ENCODE assay signal across 10 cellular contexts in genomic region chr3:177427540-177427939, GRCh38.
DNase-seq lines count a peak whose midpoint lies in the region; ATAC-seq and TF ChIP-seq lines count a peak whose summit lies in the region.
"Had no signal": no experiment of that assay in that cellular context is flagged by ENCODE, and none has a peak within 500 bp of the region (broad histone marks: within the 10 kb centered on the region; RNA-seq: fewer than 3 reads in every experiment).

No MANE protein-coding gene starts in this region.

- H3K14ac ChIP-seq in mesenchymal stem cell (ENCODE audit: low read length in 2 of 2), result peak overlapping the region in 1 of 2 experiments; percentile 12

- H4K8ac ChIP-seq in mesenchymal stem cell (ENCODE audit: low read length), result no peak overlapping the region

- H2BK15ac ChIP-seq in mesenchymal stem cell (ENCODE audit: low read depth, poor library complexity, severe bottlenecking), result no peak overlapping the region

- no peak overlapping the region for H2AK5ac ChIP-seq in mesenchymal stem cell (ENCODE audit: low read length, severe bottlenecking)

- H3K36me3 ChIP-seq in SU-DHL-6 (ENCODE audit: low read length) (no peaks in the 10 kb centered on the region), mesenchymal stem cell (ENCODE audit: control insufficient read depth in 1 of 2, insufficient read depth in 2 of 2, low read depth in 1 of 2, low read length in 2 of 2) (no peaks in the 10 kb centered on the region), ovary (no peaks in the 10 kb centered on the region)

- H3K27ac ChIP-seq in SU-DHL-6 (ENCODE audit: low read depth, low read length) (peak overlapping the region; percentile 41), mesenchymal stem cell (ENCODE audit: low read length, poor library complexity, severe bottlenecking) (no peak overlapping the region), coronary artery (no peak overlapping the region), ovary (no peak overlapping the region)

- no peak overlapping the region for H2BK5ac ChIP-seq in mesenchymal stem cell (ENCODE audit: low read depth, low read length, poor library complexity, severe bottlenecking)

- H3F3A ChIP-seq in SU-DHL-6 (ENCODE audit: insufficient read depth), result no peaks in the 10 kb centered on the region

- H4K91ac ChIP-seq in mesenchymal stem cell (ENCODE audit: low read length), result no peak overlapping the region

- H3K27me3 ChIP-seq in SU-DHL-6 (ENCODE audit: low read length) (no peaks in the 10 kb centered on the region), mesenchymal stem cell (ENCODE audit: control insufficient read depth in 1 of 2, insufficient read depth in 1 of 2, low read length in 2 of 2) (no peaks in the 10 kb centered on the region), ovary (no peaks in the 10 kb centered on the region)

- intact Hi-C loops in ovary (cut with DNase I), result loop anchor here in 1 of 4 donors (10.0 kb wide), 1 partner anchor 53 kb away; no protein-coding TSS in a partner anchor

- DNase-seq in mesenchymal stem cell (peak; percentile 28), coronary artery (ENCODE audit: low spot score) (no peak), dedifferentiated amniotic fluid mesenchymal stem cell (ENCODE audit: extremely low spot score) (no peak), ovary (no peak), T-helper 9 cell (no peak)
- DNase-seq: KG1, substantia nigra had no signal

- no peak overlapping the region for H3K18ac ChIP-seq in mesenchymal stem cell (ENCODE audit: low read depth in 1 of 2, low read length in 2 of 2)

- H3K4me2 ChIP-seq in SU-DHL-6 (ENCODE audit: low read depth, low read length, poor library complexity, severe bottlenecking) (peak overlapping the region; percentile 45), mesenchymal stem cell (ENCODE audit: low read length, poor library complexity, severe bottlenecking) (no peak overlapping the region)

- 70% methylated on average over 1 of the region's 1 CpG for WGBS in mesenchymal stem cell
- 71 to 73% (median 72%) methylated on average over 1 of the region's 1 CpG for WGBS in ovary, 3 donors

- H3K79me1 ChIP-seq in mesenchymal stem cell (replicated peaks; ENCODE audit: low read length, poor library complexity, severe bottlenecking), result no peaks in the 10 kb centered on the region

- peak overlapping the region; percentile 26 for H3K9ac ChIP-seq in SU-DHL-6 (ENCODE audit: low read length)
- H3K9ac ChIP-seq in mesenchymal stem cell (ENCODE audit: low read length), result no peak overlapping the region

- H2AFZ ChIP-seq in SU-DHL-6 (ENCODE audit: low read depth, low read length, severe bottlenecking) (peak overlapping the region; percentile 77), mesenchymal stem cell (ENCODE audit: low read depth, low read length) (no peak overlapping the region)

- no peak for TF ChIP-seq EP300 in ovary (IDR thresholded peaks at IDR 0.05)

- no peaks in the 10 kb centered on the region for H3K79me2 ChIP-seq in SU-DHL-6 (ENCODE audit: insufficient read depth, low read length)

- H3K9me2 ChIP-seq in SU-DHL-6 (replicated peaks; ENCODE audit: insufficient read depth, low read length), result no peaks in the 10 kb centered on the region

- no peak for TF ChIP-seq POLR2A in ovary (IDR thresholded peaks at IDR 0.05)

- H4K20me1 ChIP-seq in SU-DHL-6 (ENCODE audit: low read depth, low read length), result no peaks in the 10 kb centered on the region

- H3K4me1 ChIP-seq in mesenchymal stem cell (ENCODE audit: control insufficient read depth, insufficient read depth, low read depth, low read length), result no peaks in the 10 kb centered on the region
- peaks cover 3% of the 10 kb centered on the region for H3K4me1 ChIP-seq in ovary (ENCODE audit: insufficient read depth)

- peak overlapping the region in 1 of 2 experiments; percentile 45 for H2BK12ac ChIP-seq in mesenchymal stem cell (ENCODE audit: low read length in 2 of 2)

- no peaks in the 10 kb centered on the region for H3K9me3 ChIP-seq in SU-DHL-6 (ENCODE audit: insufficient read depth, low read length)
- H3K9me3 ChIP-seq in mesenchymal stem cell (ENCODE audit: control insufficient read depth, low read length), result no peaks in the 10 kb centered on the region
- no peaks in the 10 kb centered on the region for H3K9me3 ChIP-seq in ovary

- ATAC-seq in GM18499 (IDR thresholded peaks at IDR 0.05; ENCODE audit: insufficient read depth, unreplicated experiment) (peak; percentile 4), HG02763 (IDR thresholded peaks at IDR 0.05; ENCODE audit: unreplicated experiment) (peak; percentile 5)

- H3K4me3 ChIP-seq in SU-DHL-6 (ENCODE audit: insufficient read depth, low read length, poor library complexity, severe bottlenecking) (no peak overlapping the region), mesenchymal stem cell (ENCODE audit: insufficient read depth in 1 of 2, low read depth in 1 of 2, low read length in 2 of 2) (no peak overlapping the region), coronary artery (no peak overlapping the region), ovary (no peak overlapping the region)

- TF ChIP-seq CTCF in SU-DHL-6 (IDR thresholded peaks at IDR 0.05; ENCODE audit: insufficient read depth, low read length, poor library complexity, severe bottlenecking) (no peak), coronary artery (IDR thresholded peaks at IDR 0.05) (no peak), ovary (IDR thresholded peaks at IDR 0.05) (no peak)

- H2BK120ac ChIP-seq in mesenchymal stem cell (ENCODE audit: low read depth, low read length), result no peak overlapping the region

- H3K4ac ChIP-seq in mesenchymal stem cell (ENCODE audit: low read depth in 1 of 2, low read length in 2 of 2), result no peak overlapping the region

- H3K23ac ChIP-seq in mesenchymal stem cell (ENCODE audit: low read length in 2 of 2), result no peak overlapping the region
